ENCODE assay signal across 21 cellular contexts in genomic region chr2:60719331-60719730, GRCh38.
"Had no signal": no experiment of that assay in that cellular context is flagged by ENCODE, and none has a peak within 500 bp of the region (broad histone marks: within the 10 kb centered on the region; RNA-seq: fewer than 3 reads in every experiment).

No MANE protein-coding gene starts in this region.

- H3K79me2 ChIP-seq: hepatocyte had no signal

- H3K4me1 Mint-ChIP-seq: brain; central memory CD8-positive, alpha-beta T cell; natural killer cell had no signal

- H2AFZ ChIP-seq: hepatocyte had no signal

- H3K27ac ChIP-seq: hepatocyte, thyroid gland had no signal

- H3K4me3 ChIP-seq: hepatocyte, thyroid gland had no signal

- H3K4me2 ChIP-seq: hepatocyte had no signal

- H3K27me3 ChIP-seq: hepatocyte, thyroid gland had no signal

- H3K9me3 ChIP-seq: thyroid gland had no signal

- ATAC-seq: left cardiac atrium, natural killer cell had no signal

- H3K36me3 ChIP-seq: thyroid gland had no signal

- DNase-seq: activated CD4-positive, alpha-beta T cell treated with anti-CD3 and anti-CD28 coated beads, Interleukin-2, amount 50 U/mL, for 4 hours; activated CD4-positive, CD25-positive, alpha-beta regulatory T cell treated with anti-CD3 and anti-CD28 coated beads, Interleukin-2, amount 50 U/mL, for 72 hours; activated naive CD4-positive, alpha-beta T cell treated with Interleukin-2 at 50 U/mL for 16 hours; activated T-cell treated with anti-CD3 and anti-CD28 coated beads for 4 hours; anterior cingulate cortex; cortex of kidney; foreskin fibroblast; left cardiac atrium; natural killer cell; nucleus accumbens; posterior cingulate gyrus; retina; stimulated activated CD4-positive, alpha-beta T cell treated with anti-CD3 and anti-CD28 coated beads, Interleukin-12 subunit alpha, Interleukin-12 subunit beta, amount 100 ng/mL, for 4 hours; stimulated activated CD4-positive, alpha-beta T cell treated with anti-CD3 and anti-CD28 coated beads, Interleukin-1b, Interleukin-23, amount 100 ng/mL, for 48 hours; stimulated activated CD8-positive, alpha-beta memory T cell treated with anti-CD3 and anti-CD28 coated beads, Interleukin-4, amount 100 ng/mL, for 48 hours; stimulated activated naive CD4-positive, alpha-beta T cell; thyroid gland had no signal

- H3K36me3 Mint-ChIP-seq: brain, natural killer cell had no signal

- H3K27me3 Mint-ChIP-seq: central memory CD8-positive, alpha-beta T cell had no signal

- H3K27ac Mint-ChIP-seq: brain; natural killer cell; T-helper 1 cell treated with Interleukin-12 subunit alpha and Interleukin-12 subunit beta and Interleukin-4 antibody, amounts not matched to agents 30 μg/mL and 1 μg/mL, for 36 hours had no signal

- H3K4me3 Mint-ChIP-seq: brain; central memory CD8-positive, alpha-beta T cell; natural killer cell; T-helper 1 cell treated with Interleukin-12 subunit alpha and Interleukin-12 subunit beta and Interleukin-4 antibody, amounts not matched to agents 30 μg/mL and 1 μg/mL, for 36 hours had no signal

- H3K4me1 ChIP-seq: thyroid gland had no signal

- H3K9me3 Mint-ChIP-seq: central memory CD8-positive, alpha-beta T cell; natural killer cell; T-helper 1 cell treated with Interleukin-12 subunit alpha and Interleukin-12 subunit beta and Interleukin-4 antibody, amounts not matched to agents 30 μg/mL and 1 μg/mL, for 36 hours had no signal
